9 cellular contexts compared by ENCODE assay signal in the genomic region with DNA sequence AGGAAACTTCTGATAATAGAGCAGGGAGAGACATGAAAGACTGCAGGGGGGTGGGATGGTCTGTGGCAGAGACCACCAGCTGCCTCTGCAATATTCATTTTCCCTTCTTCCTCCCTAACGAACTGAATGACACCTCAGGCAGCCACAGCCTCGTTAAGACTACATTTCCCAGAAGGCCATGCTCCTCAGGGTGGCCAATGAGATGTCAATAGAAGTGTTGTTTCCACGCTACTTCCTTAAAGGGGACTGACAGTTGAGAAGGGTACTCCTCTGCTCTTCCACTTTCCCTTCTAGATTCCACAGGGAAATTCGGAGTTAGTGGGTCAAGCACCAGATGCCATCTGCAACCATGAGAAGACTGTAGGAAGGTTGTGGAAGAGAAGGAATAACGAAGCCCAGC. TPM values are rescaled to one million over a fixed set of nuclear protein-coding genes. Genes with fewer than 3 reads are reported as not detected.
DNase-seq lines count a peak whose midpoint lies in the region; ATAC-seq, FAIRE-seq and TF ChIP-seq lines count a peak whose summit lies in the region.
"Had no signal": no experiment of that assay in that cellular context is flagged by ENCODE, and none has a peak within 500 bp of the region (broad histone marks: within the 10 kb centered on the region; RNA-seq: fewer than 3 reads in every experiment).

No MANE protein-coding gene starts in this region.

- H3K9me3 ChIP-seq in K562 (replicated peaks; ENCODE audit: control insufficient read depth, insufficient read depth, low read depth, low read length) (no peaks in the 10 kb centered on the region; the same call in 1 of the 2 replicates), left lung (no peaks in the 10 kb centered on the region)

- TF ChIP-seq CTCF in K562 (IDR thresholded peaks at IDR 0.05 in 2 of 3, conservative IDR thresholded peaks at IDR 0.05 in 1 of 3; ENCODE audit: insufficient read depth in 2 of 3, low read depth in 1 of 3, low read length in 3 of 3) (no peak), left lung (IDR thresholded peaks at IDR 0.05) (no peak), coronary artery (IDR thresholded peaks at IDR 0.05) (no peak)

- no peaks in the 10 kb centered on the region for H4K20me1 ChIP-seq in K562 (replicated peaks; ENCODE audit: control insufficient read depth, insufficient read depth, low read length)

- H3K4me3 ChIP-seq in K562 (peak overlapping the region; percentile 26), left lung (no peak overlapping the region), coronary artery (no peak overlapping the region)

- no peak for TF ChIP-seq RAD21 in K562 (CRISPR knock-in tag; conservative IDR thresholded peaks at IDR 0.05 in 1 of 2, IDR thresholded peaks at IDR 0.05 in 1 of 2)

- CTCF ChIA-PET in K562 (lab: Yijun Ruan, JAX; ENCODE audit: low intra/inter-chr PET ratio): no interaction called here

- FAIRE-seq in K562 (lab: Jason Lieb, UNC): peak; percentile 98

- in situ Hi-C loops in KBM-7 (cut with MboI; ENCODE audit: low pct_unique_long_range_greater_than_20kb, low sequenced_read_pairs) (no loop called here), K562 (cut with MboI) (no loop called here)

- no peak for TF ChIP-seq POLR2A in K562 (conservative IDR thresholded peaks at IDR 0.05)

- BruUV-seq in K562 (replicated peaks; lab: Mats Ljungman, UMichigan): no TSS peak

- H3K27me3 ChIP-seq in K562 (ENCODE audit: control insufficient read depth in 2 of 2, insufficient read depth in 2 of 2, low read length in 2 of 2): no peaks in the 10 kb centered on the region
- H3K27me3 ChIP-seq in left lung: no peaks in the 10 kb centered on the region

- peaks cover 2% of the 10 kb centered on the region for H3K9me1 ChIP-seq in K562 (ENCODE audit: control insufficient read depth, insufficient read depth, low read length)

- H3K4me2 ChIP-seq in K562 (ENCODE audit: insufficient read depth, low read length): peak overlapping the region; percentile 77

- 13% methylated on average over 4 of the region's 5 CpGs for WGBS in K562 (ENCODE audit: insufficient coverage, low coverage, missing lambda C conversion rate)

- no peaks in the 10 kb centered on the region for H3K36me3 ChIP-seq in K562 (ENCODE audit: control insufficient read depth, insufficient read depth, low read length)
- no peaks in the 10 kb centered on the region for H3K36me3 ChIP-seq in left lung

- H3K9ac ChIP-seq in K562 (ENCODE audit: insufficient read depth in 1 of 2, low read depth in 2 of 2, low read length in 2 of 2): no peak overlapping the region; a peak in 1 of 4 replicates

- H2AFZ ChIP-seq in K562 (ENCODE audit: low read depth, low read length): peak overlapping the region; percentile 99

- no peak for TF ChIP-seq EP300 in K562 (IDR thresholded peaks at IDR 0.05; ENCODE audit: low read length)

- H3K79me2 ChIP-seq in K562 (ENCODE audit: control insufficient read depth, insufficient read depth, low read length): no peaks in the 10 kb centered on the region

- POLR2A ChIA-PET in K562 (lab: Yijun Ruan, JAX): no interaction called here

- peak; percentile 95 for ATAC-seq in GM21576 (IDR thresholded peaks at IDR 0.05; ENCODE audit: unreplicated experiment)
- ATAC-seq in K562: peak; percentile 99
- peak; percentile 93 for ATAC-seq in left lung

- intact Hi-C loops in K562 (cut with micrococcal nuclease) (no loop called here), left lung (cut with DNase I) (no loop called here)

- peak; percentile 43 for DNase-seq in NCI-H82 (lab: John Stamatoyannopoulos, UW)
- no peak for DNase-seq in NCI-H82 treated with DMSO at 0.1 percent for 48 hours (lab: John Stamatoyannopoulos, UW; ENCODE audit: unreplicated experiment)
- DNase-seq in KBM-7: peak; percentile 70
- peak; percentile 45 to 74 (median 60) for DNase-seq in K562 (ENCODE audit: extremely low read depth in 1 of 4, low spot score in 3 of 4)
- no peak for DNase-seq in left lung
- no peak for DNase-seq in coronary artery (ENCODE audit: low spot score)
- no peak for DNase-seq in OCI-M2 (lab: John Stamatoyannopoulos, UW; ENCODE audit: unreplicated experiment)

- peak overlapping the region; percentile 68; the same call in 2 of the 3 replicates for H3K27ac ChIP-seq in K562 (ENCODE audit: extremely low read depth, low read depth, low read length)
- no peak overlapping the region for H3K27ac ChIP-seq in left lung
- H3K27ac ChIP-seq in coronary artery: no peak overlapping the region
- H3K27ac ChIP-seq: VCaP had no signal

- peaks cover 0 to 10% of the 10 kb centered on the region in 2 experiments; a peak in 2 of 5 replicates for H3K4me1 ChIP-seq in K562 (replicated peaks in 1 of 2; ENCODE audit: control insufficient read depth in 2 of 2, insufficient read depth in 2 of 2, low read length in 2 of 2)
- H3K4me1 ChIP-seq in left lung: no peaks in the 10 kb centered on the region

TF ChIP-seq in K562, 482 proteins besides CTCF, POLR2A, EP300 and RAD21 (continues in another document):
- TF ChIP-seq MTA3 (IDR thresholded peaks at IDR 0.05; ENCODE audit: borderline replicate concordance) (peak; percentile 21; the same call in 1 of the 2 replicates), DPF2 (IDR thresholded peaks at IDR 0.05) (no peak)
- TF ChIP-seq, protein P1, sequence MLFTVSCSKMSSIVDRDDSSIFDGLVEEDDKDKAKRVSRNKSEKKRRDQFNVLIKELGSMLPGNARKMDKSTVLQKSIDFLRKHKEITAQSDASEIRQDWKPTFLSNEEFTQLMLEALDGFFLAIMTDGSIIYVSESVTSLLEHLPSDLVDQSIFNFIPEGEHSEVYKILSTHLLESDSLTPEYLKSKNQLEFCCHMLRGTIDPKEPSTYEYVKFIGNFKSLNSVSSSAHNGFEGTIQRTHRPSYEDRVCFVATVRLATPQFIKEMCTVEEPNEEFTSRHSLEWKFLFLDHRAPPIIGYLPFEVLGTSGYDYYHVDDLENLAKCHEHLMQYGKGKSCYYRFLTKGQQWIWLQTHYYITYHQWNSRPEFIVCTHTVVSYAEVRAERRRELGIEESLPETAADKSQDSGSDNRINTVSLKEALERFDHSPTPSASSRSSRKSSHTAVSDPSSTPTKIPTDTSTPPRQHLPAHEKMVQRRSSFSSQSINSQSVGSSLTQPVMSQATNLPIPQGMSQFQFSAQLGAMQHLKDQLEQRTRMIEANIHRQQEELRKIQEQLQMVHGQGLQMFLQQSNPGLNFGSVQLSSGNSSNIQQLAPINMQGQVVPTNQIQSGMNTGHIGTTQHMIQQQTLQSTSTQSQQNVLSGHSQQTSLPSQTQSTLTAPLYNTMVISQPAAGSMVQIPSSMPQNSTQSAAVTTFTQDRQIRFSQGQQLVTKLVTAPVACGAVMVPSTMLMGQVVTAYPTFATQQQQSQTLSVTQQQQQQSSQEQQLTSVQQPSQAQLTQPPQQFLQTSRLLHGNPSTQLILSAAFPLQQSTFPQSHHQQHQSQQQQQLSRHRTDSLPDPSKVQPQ (CRISPR knock-in tag; IDR thresholded peaks at IDR 0.05; ENCODE audit: borderline replicate concordance): no peak
- TF ChIP-seq, protein P2, sequence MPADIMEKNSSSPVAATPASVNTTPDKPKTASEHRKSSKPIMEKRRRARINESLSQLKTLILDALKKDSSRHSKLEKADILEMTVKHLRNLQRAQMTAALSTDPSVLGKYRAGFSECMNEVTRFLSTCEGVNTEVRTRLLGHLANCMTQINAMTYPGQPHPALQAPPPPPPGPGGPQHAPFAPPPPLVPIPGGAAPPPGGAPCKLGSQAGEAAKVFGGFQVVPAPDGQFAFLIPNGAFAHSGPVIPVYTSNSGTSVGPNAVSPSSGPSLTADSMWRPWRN (IDR thresholded peaks at IDR 0.05; ENCODE audit: low read depth): no peak

RNA-seq across cellular contexts. Expression of a gene that starts 52.0 kb away (rescaled TPM):
- 163 and 217 TPM in 2 replicates for total RNA-seq in K562 (2011; cell fraction: chromatin; rRNA removed; ENCODE audit: low replicate concordance)
- total RNA-seq in K562 (2011; cell fraction: nucleolus; rRNA removed): 76.1 and 78.2 TPM in 2 replicates
- total RNA-seq in K562 (2011; cell fraction: nucleoplasm; rRNA removed): 82.8 and 97.2 TPM in 2 replicates
- total RNA-seq in K562 (2014; rRNA removed): 13.3 and 16.5 TPM in 2 replicates
- 11.7 and 13.4 TPM in 2 replicates for total RNA-seq in K562 (2014; rRNA removed; fragmentation: Illumina TruSeq; extraction: Trizol)
- total RNA-seq in K562 (2015; rRNA removed; fragmentation: Illumina TruSeq; extraction: Trizol): 13.8 and 18.3 TPM in 2 replicates
- 24.4 and 27.5 TPM in 2 replicates for total RNA-seq in K562 (2021)
- 26.4 and 28.2 TPM in 2 replicates for polyA plus RNA-seq in K562 (2011; rRNA removed)
- 15.2 and 15.5 TPM in 2 replicates for polyA plus RNA-seq in K562 (2011; cell fraction: cytosol; rRNA removed)
- polyA plus RNA-seq in K562 (2011; cell fraction: nucleus; rRNA removed): 89.0 and 97.1 TPM in 2 replicates
- 19.8 and 27.2 TPM in 2 replicates for polyA plus RNA-seq in K562 (2012)
- polyA plus RNA-seq in K562 (2014; fragmentation: Illumina TruSeq; extraction: Trizol): 15.8 and 16.5 TPM in 2 replicates
- polyA plus RNA-seq in K562 (2014; fragmentation: Nextera tagmentation; extraction: Ambion mirVana): 1 to 10 TPM; 1.7 to 2.3 TPM
- polyA plus RNA-seq in K562 (2014; rRNA removed): 14.3 and 17.9 TPM in 2 replicates
- polyA minus RNA-seq in K562 (2011; rRNA and poly(A)+ RNA removed): 53.9 and 65.5 TPM in 2 replicates
- polyA minus RNA-seq in K562 (2011; cell fraction: cytosol; rRNA and poly(A)+ RNA removed): 19.3 and 20.4 TPM in 2 replicates
- polyA minus RNA-seq in K562 (2011; cell fraction: nucleus; rRNA and poly(A)+ RNA removed): 82.0 and 106 TPM in 2 replicates
- total RNA-seq in left lung: 100 to 1,000 TPM in 1 of 2 donors, 10 to 100 TPM in 1; 78.2 to 123 TPM

Comparison
In these comparisons a context has a peak if more than half of its experiments do, and no peak if none do; other contexts are left out.
1. DNase-seq: peak in NCI-H82 (single experiment), KBM-7 (single experiment) and K562 (4 of 4); none in NCI-H82 treated with DMSO at 0.1 percent for 48 hours (single experiment), left lung (0 of 2), coronary artery (single experiment) and OCI-M2 (single experiment).
2. Peak in every context shown above with its lines, with median percentiles within 50 percentile points of each other: ATAC-seq.